ENCODE assay signal across 37 cellular contexts in the genomic region with DNA sequence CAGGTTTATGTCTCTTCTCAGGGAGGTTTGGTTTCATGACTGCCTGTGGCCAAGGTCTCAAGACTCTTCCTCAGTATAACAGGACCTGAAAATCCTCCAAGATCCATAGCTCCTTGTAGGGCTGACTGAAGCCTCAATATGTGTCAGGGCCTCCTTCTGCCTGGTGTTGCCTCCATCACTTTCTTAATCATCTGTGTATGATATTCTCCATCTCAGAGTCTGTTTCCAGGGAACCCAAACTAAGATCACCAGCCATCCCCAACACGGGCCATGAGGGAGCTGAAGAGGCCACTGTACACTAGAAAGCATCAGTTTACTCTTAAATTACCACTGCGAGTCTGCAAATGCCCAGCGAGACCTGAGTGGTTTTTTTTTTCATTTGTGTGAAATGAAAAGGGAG. TPM values are rescaled to one million over a fixed set of nuclear protein-coding genes. Genes with fewer than 3 reads are reported as not detected.
"Had no signal": no experiment of that assay in that cellular context is flagged by ENCODE, and none has a peak within 500 bp of the region (broad histone marks: within the 10 kb centered on the region; RNA-seq: fewer than 3 reads in every experiment).

No MANE protein-coding gene starts in this region.

- H3K9me3 ChIP-seq: adrenal gland, body of pancreas, breast epithelium had no signal

- H3K36me3 ChIP-seq: adrenal gland, brain microvascular endothelial cell, breast epithelium had no signal

- DNase-seq: activated B cell treated with CpG ODN at 0.5 μM for 24 hours; activated CD4-positive, alpha-beta memory T cell treated with anti-CD3 and anti-CD28 coated beads for 36 hours; activated CD4-positive, alpha-beta T cell treated with anti-CD3 and anti-CD28 coated beads for 4 hours; activated CD4-positive, alpha-beta T cell treated with anti-CD3 and anti-CD28 coated beads, Interleukin-2, amount 10 ng/mL, durations not matched to agents 24 days and 14 days; activated CD4-positive, alpha-beta T cell treated with anti-CD3 and anti-CD28 coated beads, Interleukin-2, amount 50 U/mL, for 1 hour; activated CD4-positive, alpha-beta T cell treated with anti-CD3 and anti-CD28 coated beads, Interleukin-2, amount 50 U/mL, for 4 hours; activated CD4-positive, CD25-positive, alpha-beta regulatory T cell treated with anti-CD3 and anti-CD28 coated beads, Interleukin-2, amount 50 U/mL, for 72 hours; activated CD8-positive, alpha-beta memory T cell treated with anti-CD3 and anti-CD28 coated beads, Interleukin-2, amount 50 U/mL, for 4 hours; activated CD8-positive, alpha-beta T cell treated with anti-CD3 and anti-CD28 coated beads for 36 hours; activated gamma-delta T cell treated with Interleukin-2 at 50 U/mL for 16 hours; activated naive CD4-positive, alpha-beta T cell; activated naive CD4-positive, alpha-beta T cell treated with anti-CD3 and anti-CD28 coated beads for 36 hours; activated naive CD4-positive, alpha-beta T cell treated with anti-CD3 and anti-CD28 coated beads, Interleukin-2, amount 50 U/mL, for 16 hours; activated naive CD8-positive, alpha-beta T cell treated with anti-CD3 and anti-CD28 coated beads for 36 hours; activated T-cell treated with anti-CD3 and anti-CD28 coated beads for 4 hours; activated T-cell treated with anti-CD3 and anti-CD28 coated beads, Interleukin-2, amount 50 U/mL, for 1 hour; activated T-cell treated with anti-CD3 and anti-CD28 coated beads, Interleukin-2, amount 50 U/mL, for 4 hours; activated T-cell treated with anti-CD3 and anti-CD28 coated beads, Interleukin-2, amount 50 U/mL, for 72 hours; adrenal gland; amniotic stem cell; aorta; body of pancreas; brain microvascular endothelial cell; central memory CD4-positive, alpha-beta T cell; T-helper 2 cell; T-helper 9 cell had no signal

- H3K4me1 ChIP-seq: adrenal gland, body of pancreas, breast epithelium had no signal

- H3K4me3 ChIP-seq: adrenal gland, body of pancreas, breast epithelium had no signal

- H3K9me3 Mint-ChIP-seq: activated B cell treated with CpG ODN at 0.5 μM for 24 hours; activated CD4-positive, alpha-beta memory T cell treated with anti-CD3 and anti-CD28 coated beads for 36 hours; activated CD4-positive, alpha-beta T cell treated with anti-CD3 and anti-CD28 coated beads, Interleukin-2, amount 10 ng/mL, durations not matched to agents 24 days and 14 days; activated CD8-positive, alpha-beta T cell treated with anti-CD3 and anti-CD28 coated beads for 36 hours; activated naive CD4-positive, alpha-beta T cell treated with anti-CD3 and anti-CD28 coated beads for 36 hours; activated naive CD4-positive, alpha-beta T cell treated with anti-CD3 and anti-CD28 coated beads, Interleukin-2, amount 50 U/mL, for 72 hours; activated naive CD8-positive, alpha-beta T cell treated with anti-CD3 and anti-CD28 coated beads for 36 hours; activated T-cell treated with anti-CD3 and anti-CD28 coated beads, Interleukin-2, amount 50 U/mL, for 4 hours; activated T-cell treated with anti-CD3 and anti-CD28 coated beads, Interleukin-2, amount 50 U/mL, for 72 hours; activated T-helper 1 cell treated with anti-CD3 and anti-CD28 coated beads, Interleukin-12 subunit alpha, Interleukin-12 subunit beta, Interleukin-2, Interleukin-4 antibody, amounts not matched to agents 30 ng/mL and 10 ng/mL and 1 ng/mL, durations not matched to agents 14 hours and 24 hours and 36 hours; activated T-helper 17 cell treated with anti-CD3 and anti-CD28 coated beads, Interleukin-2, amount 50 U/mL, for 72 hours; T-helper 1 cell treated with Interleukin-12 subunit alpha and Interleukin-12 subunit beta and Interleukin-4 antibody, amounts not matched to agents 30 μg/mL and 1 μg/mL, for 36 hours; T-helper 2 cell treated with Interferon-gamma antibody and Interleukin-4, amounts not matched to agents 5 μg/mL and 100 μg/mL, for 36 hours had no signal

- H3K4me1 Mint-ChIP-seq: activated CD4-positive, alpha-beta T cell treated with anti-CD3 and anti-CD28 coated beads, Interleukin-2, amount 10 ng/mL, durations not matched to agents 24 days and 14 days; activated naive CD8-positive, alpha-beta T cell treated with anti-CD3 and anti-CD28 coated beads for 36 hours; activated T-helper 17 cell treated with anti-CD3 and anti-CD28 coated beads, Interleukin-2, amount 50 U/mL, for 72 hours had no signal

- H3K27ac ChIP-seq: adrenal gland, body of pancreas, breast epithelium, VCaP had no signal

- H3K27ac Mint-ChIP-seq: activated B cell treated with CpG ODN at 0.5 μM for 24 hours; activated CD4-positive, alpha-beta memory T cell treated with anti-CD3 and anti-CD28 coated beads for 36 hours; activated CD4-positive, alpha-beta T cell treated with anti-CD3 and anti-CD28 coated beads, Interleukin-2, amount 10 ng/mL, durations not matched to agents 24 days and 14 days; activated CD8-positive, alpha-beta T cell treated with anti-CD3 and anti-CD28 coated beads for 36 hours; activated naive CD4-positive, alpha-beta T cell treated with anti-CD3 and anti-CD28 coated beads for 36 hours; activated naive CD4-positive, alpha-beta T cell treated with anti-CD3 and anti-CD28 coated beads, Interleukin-2, amount 50 U/mL, for 72 hours; activated naive CD8-positive, alpha-beta T cell treated with anti-CD3 and anti-CD28 coated beads for 36 hours; activated T-cell treated with anti-CD3 and anti-CD28 coated beads, Interleukin-2, amount 50 U/mL, for 72 hours; activated T-helper 1 cell treated with anti-CD3 and anti-CD28 coated beads, Interleukin-12 subunit alpha, Interleukin-12 subunit beta, Interleukin-2, Interleukin-4 antibody, amounts not matched to agents 30 ng/mL and 10 ng/mL and 1 ng/mL, durations not matched to agents 14 hours and 24 hours and 36 hours; activated T-helper 17 cell treated with anti-CD3 and anti-CD28 coated beads, Interleukin-2, amount 50 U/mL, for 72 hours; T-helper 1 cell treated with Interleukin-12 subunit alpha and Interleukin-12 subunit beta and Interleukin-4 antibody, amounts not matched to agents 30 μg/mL and 1 μg/mL, for 36 hours; T-helper 2 cell treated with Interferon-gamma antibody and Interleukin-4, amounts not matched to agents 5 μg/mL and 100 μg/mL, for 36 hours had no signal

- H3K4me3 Mint-ChIP-seq: activated B cell treated with CpG ODN at 0.5 μM for 24 hours; activated CD4-positive, alpha-beta memory T cell treated with anti-CD3 and anti-CD28 coated beads for 36 hours; activated CD4-positive, alpha-beta T cell treated with anti-CD3 and anti-CD28 coated beads, Interleukin-2, amount 10 ng/mL, durations not matched to agents 24 days and 14 days; activated CD8-positive, alpha-beta T cell treated with anti-CD3 and anti-CD28 coated beads for 36 hours; activated naive CD4-positive, alpha-beta T cell treated with anti-CD3 and anti-CD28 coated beads for 36 hours; activated naive CD8-positive, alpha-beta T cell treated with anti-CD3 and anti-CD28 coated beads for 36 hours; activated T-cell treated with anti-CD3 and anti-CD28 coated beads, Interleukin-2, amount 50 U/mL, for 4 hours; activated T-cell treated with anti-CD3 and anti-CD28 coated beads, Interleukin-2, amount 50 U/mL, for 72 hours; activated T-helper 1 cell treated with anti-CD3 and anti-CD28 coated beads, Interleukin-12 subunit alpha, Interleukin-12 subunit beta, Interleukin-2, Interleukin-4 antibody, amounts not matched to agents 30 ng/mL and 10 ng/mL and 1 ng/mL, durations not matched to agents 14 hours and 24 hours and 36 hours; activated T-helper 17 cell treated with anti-CD3 and anti-CD28 coated beads, Interleukin-2, amount 50 U/mL, for 72 hours; T-helper 1 cell treated with Interleukin-12 subunit alpha and Interleukin-12 subunit beta and Interleukin-4 antibody, amounts not matched to agents 30 μg/mL and 1 μg/mL, for 36 hours; T-helper 2 cell treated with Interferon-gamma antibody and Interleukin-4, amounts not matched to agents 5 μg/mL and 100 μg/mL, for 36 hours had no signal

- H3K36me3 Mint-ChIP-seq: activated CD4-positive, alpha-beta memory T cell treated with anti-CD3 and anti-CD28 coated beads for 36 hours; activated naive CD4-positive, alpha-beta T cell treated with anti-CD3 and anti-CD28 coated beads, Interleukin-2, amount 50 U/mL, for 72 hours; activated naive CD8-positive, alpha-beta T cell treated with anti-CD3 and anti-CD28 coated beads for 36 hours had no signal

- H3K27me3 Mint-ChIP-seq: activated B cell treated with CpG ODN at 0.5 μM for 24 hours; activated CD4-positive, alpha-beta memory T cell treated with anti-CD3 and anti-CD28 coated beads for 36 hours; activated CD8-positive, alpha-beta T cell treated with anti-CD3 and anti-CD28 coated beads for 36 hours; activated naive CD8-positive, alpha-beta T cell treated with anti-CD3 and anti-CD28 coated beads for 36 hours; activated T-helper 17 cell treated with anti-CD3 and anti-CD28 coated beads, Interleukin-2, amount 50 U/mL, for 72 hours had no signal

- ATAC-seq: activated CD8-positive, alpha-beta T cell treated with anti-CD3 and anti-CD28 coated beads for 36 hours; activated naive CD4-positive, alpha-beta T cell treated with anti-CD3 and anti-CD28 coated beads, Interleukin-2, amount 50 U/mL, for 72 hours; activated T-cell treated with anti-CD3 and anti-CD28 coated beads, Interleukin-2, amount 50 U/mL, for 4 hours; activated T-cell treated with anti-CD3 and anti-CD28 coated beads, Interleukin-2, amount 50 U/mL, for 72 hours; activated T-helper 17 cell treated with anti-CD3 and anti-CD28 coated beads, Interleukin-2, amount 50 U/mL, for 72 hours; body of pancreas had no signal

- H3K27me3 ChIP-seq: adrenal gland, body of pancreas, breast epithelium had no signal

RNA-seq across cellular contexts. Expression of a gene that starts 17.7 kb away (rescaled TPM):
- total RNA-seq: activated B cell treated with CpG ODN at 0.5 μM for 24 hours; activated CD4-positive, alpha-beta memory T cell treated with anti-CD3 and anti-CD28 coated beads for 36 hours; activated CD4-positive, alpha-beta T cell treated with anti-CD3 and anti-CD28 coated beads, Interleukin-2, amount 10 ng/mL, durations not matched to agents 24 days and 14 days; activated CD8-positive, alpha-beta memory T cell treated with anti-CD3 and anti-CD28 coated beads for 36 hours; activated CD8-positive, alpha-beta T cell treated with anti-CD3 and anti-CD28 coated beads for 36 hours; activated naive CD4-positive, alpha-beta T cell treated with anti-CD3 and anti-CD28 coated beads for 36 hours; activated naive CD4-positive, alpha-beta T cell treated with anti-CD3 and anti-CD28 coated beads, Interleukin-2, amount 50 U/mL, for 72 hours; activated naive CD8-positive, alpha-beta T cell treated with anti-CD3 and anti-CD28 coated beads for 36 hours; activated T-cell treated with anti-CD3 and anti-CD28 coated beads, Interleukin-2, amount 50 U/mL, for 4 hours; activated T-cell treated with anti-CD3 and anti-CD28 coated beads, Interleukin-2, amount 50 U/mL, for 72 hours; activated T-helper 1 cell treated with anti-CD3 and anti-CD28 coated beads, Interleukin-12 subunit alpha, Interleukin-12 subunit beta, Interleukin-2, Interleukin-4 antibody, amounts not matched to agents 30 ng/mL and 10 ng/mL and 1 ng/mL, durations not matched to agents 14 hours and 24 hours and 36 hours; activated T-helper 17 cell treated with anti-CD3 and anti-CD28 coated beads, Interleukin-2, amount 50 U/mL, for 72 hours; adrenal gland; aorta; astrocyte; body of pancreas; breast epithelium; cardiac septum; cerebellum had no signal
